ENCODE assay signal across 11 cellular contexts in the genomic region with DNA sequence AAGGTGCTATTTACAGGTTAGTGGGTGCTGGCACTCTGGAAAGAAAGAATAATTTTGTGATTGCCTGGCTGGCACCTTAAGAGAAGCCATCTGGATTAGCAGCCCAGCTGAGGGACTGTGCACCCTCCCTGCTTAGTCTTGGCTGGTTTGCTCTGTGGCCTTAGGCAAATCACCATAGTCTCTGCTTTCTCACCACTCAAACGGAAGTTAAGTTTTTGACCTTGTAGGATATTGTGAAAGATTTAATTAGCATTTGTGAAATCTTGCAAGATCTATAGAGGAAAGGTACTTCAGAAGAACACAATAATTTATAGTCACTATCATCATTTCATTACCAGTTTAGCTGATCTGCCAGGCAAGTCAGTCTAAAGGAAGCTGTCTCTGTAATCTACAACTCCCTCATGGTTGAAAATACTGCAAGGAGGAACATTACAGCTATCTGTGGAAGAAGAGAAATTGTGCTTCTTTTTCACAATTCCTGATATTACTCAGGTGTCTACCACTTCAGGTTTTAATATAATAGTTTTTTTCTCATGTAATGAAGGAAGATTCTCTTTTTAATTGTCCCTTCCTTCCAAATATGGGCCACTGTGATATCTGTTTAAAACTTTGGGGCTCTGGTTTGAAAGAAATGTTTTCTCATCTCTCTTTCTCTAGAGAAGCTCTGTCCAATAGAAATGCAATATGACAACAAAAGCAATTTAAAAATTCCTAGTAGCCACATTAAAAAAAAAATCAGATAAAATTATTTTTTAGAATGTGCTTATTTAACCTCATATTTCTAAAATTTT.
DNase-seq lines count a peak whose midpoint lies in the region; ATAC-seq and TF ChIP-seq lines count a peak whose summit lies in the region.
"Had no signal": no experiment of that assay in that cellular context is flagged by ENCODE, and none has a peak within 500 bp of the region (broad histone marks: within the 10 kb centered on the region; RNA-seq: fewer than 3 reads in every experiment).

No MANE protein-coding gene starts in this region.

- no peak overlapping the region for H3K27ac Mint-ChIP-seq in activated naive CD4-positive, alpha-beta T cell treated with anti-CD3 and anti-CD28 coated beads, Interleukin-2, amount 10 ng/mL, durations not matched to agents 7 days and 5 days

- peak overlapping the region in 7 of 8 donors; percentile 62 to 88 (median 76) for H3K27ac ChIP-seq in spleen

- intact Hi-C loops in spleen (cut with DNase I; ENCODE audit: low total_unique reads): no loop called here

- TF ChIP-seq CTCF in spleen (IDR thresholded peaks at IDR 0.05 in 8 of 11, conservative IDR thresholded peaks at IDR 0.05 in 3 of 11): no peak

- no peaks in the 10 kb centered on the region for H3K9me3 ChIP-seq in spleen

- peak; percentile 77 for ATAC-seq in HG02763 (IDR thresholded peaks at IDR 0.05; ENCODE audit: unreplicated experiment)

- no peaks in the 10 kb centered on the region for H3K36me3 ChIP-seq in spleen

- WGBS in spleen, 5 donors: 12 to 48% (median 34%) methylated on average over 1 of the region's 1 CpG

- H3K27me3 ChIP-seq in spleen (replicated peaks in 1 of 7): no peaks in the 10 kb centered on the region

- peak overlapping the region in 1 of 8 donors; percentile 30 for H3K4me3 ChIP-seq in spleen

- no peaks in the 10 kb centered on the region for H3K4me1 Mint-ChIP-seq in activated naive CD4-positive, alpha-beta T cell treated with anti-CD3 and anti-CD28 coated beads, Interleukin-2, amount 10 ng/mL, durations not matched to agents 7 days and 5 days

- DNase-seq in NCI-H82 (lab: John Stamatoyannopoulos, UW): peak; percentile 3
- no peak for DNase-seq in NCI-H82 treated with DMSO at 0.1 percent for 48 hours (lab: John Stamatoyannopoulos, UW; ENCODE audit: unreplicated experiment)
- DNase-seq in M059J (ENCODE audit: low read depth): peak; percentile 38
- DNase-seq in spleen: no peak
- DNase-seq in DMS53 treated with DMSO at 0.1 percent for 48 hours (lab: John Stamatoyannopoulos, UW; ENCODE audit: unreplicated experiment): no peak
- no peak for DNase-seq in activated naive CD4-positive, alpha-beta T cell treated with anti-CD3 and anti-CD28 coated beads, Interleukin-2, amount 10 ng/mL, durations not matched to agents 7 days and 5 days
- DNase-seq in NCI-H524 treated with DMSO at 0.1 percent for 48 hours (lab: John Stamatoyannopoulos, UW): no peak
- DNase-seq: 8988T, activated gamma-delta T cell treated with Interleukin-2 at 50 U/mL for 16 hours, GOT3 had no signal

- no peaks in the 10 kb centered on the region for H3K36me3 Mint-ChIP-seq in activated naive CD4-positive, alpha-beta T cell treated with anti-CD3 and anti-CD28 coated beads, Interleukin-2, amount 10 ng/mL, durations not matched to agents 7 days and 5 days

- TF ChIP-seq POLR2A in spleen (IDR thresholded peaks at IDR 0.05): no peak

- H3K4me1 ChIP-seq in spleen: peaks cover 0 to 55% (median 29%) of the 10 kb centered on the region in 6 donors

- H3K27me3 Mint-ChIP-seq in activated naive CD4-positive, alpha-beta T cell treated with anti-CD3 and anti-CD28 coated beads, Interleukin-2, amount 10 ng/mL, durations not matched to agents 7 days and 5 days: peaks cover 25% of the 10 kb centered on the region

- H3K4me3 Mint-ChIP-seq in activated naive CD4-positive, alpha-beta T cell treated with anti-CD3 and anti-CD28 coated beads, Interleukin-2, amount 10 ng/mL, durations not matched to agents 7 days and 5 days: no peak overlapping the region

- H3K9me3 Mint-ChIP-seq in activated naive CD4-positive, alpha-beta T cell treated with anti-CD3 and anti-CD28 coated beads, Interleukin-2, amount 10 ng/mL, durations not matched to agents 7 days and 5 days: no peaks in the 10 kb centered on the region

- CTCF ChIA-PET in activated naive CD4-positive, alpha-beta T cell treated with anti-CD3 and anti-CD28 coated beads, Interleukin-2, amount 10 ng/mL, durations not matched to agents 7 days and 5 days (lab: Charles Lee): no interaction called here

Comparison
In these comparisons a context has a peak if more than half of its experiments do, and no peak if none do; other contexts are left out.
1. DNase-seq: peak in NCI-H82 (single experiment) and M059J (single experiment); none in NCI-H82 treated with DMSO at 0.1 percent for 48 hours (single experiment), spleen (single experiment), DMS53 treated with DMSO at 0.1 percent for 48 hours (single experiment), activated naive CD4-positive, alpha-beta T cell treated with anti-CD3 and anti-CD28 coated beads, Interleukin-2, amount 10 ng/mL, durations not matched to agents 7 days and 5 days (single experiment) and NCI-H524 treated with DMSO at 0.1 percent for 48 hours (single experiment).